In the genomic region with DNA sequence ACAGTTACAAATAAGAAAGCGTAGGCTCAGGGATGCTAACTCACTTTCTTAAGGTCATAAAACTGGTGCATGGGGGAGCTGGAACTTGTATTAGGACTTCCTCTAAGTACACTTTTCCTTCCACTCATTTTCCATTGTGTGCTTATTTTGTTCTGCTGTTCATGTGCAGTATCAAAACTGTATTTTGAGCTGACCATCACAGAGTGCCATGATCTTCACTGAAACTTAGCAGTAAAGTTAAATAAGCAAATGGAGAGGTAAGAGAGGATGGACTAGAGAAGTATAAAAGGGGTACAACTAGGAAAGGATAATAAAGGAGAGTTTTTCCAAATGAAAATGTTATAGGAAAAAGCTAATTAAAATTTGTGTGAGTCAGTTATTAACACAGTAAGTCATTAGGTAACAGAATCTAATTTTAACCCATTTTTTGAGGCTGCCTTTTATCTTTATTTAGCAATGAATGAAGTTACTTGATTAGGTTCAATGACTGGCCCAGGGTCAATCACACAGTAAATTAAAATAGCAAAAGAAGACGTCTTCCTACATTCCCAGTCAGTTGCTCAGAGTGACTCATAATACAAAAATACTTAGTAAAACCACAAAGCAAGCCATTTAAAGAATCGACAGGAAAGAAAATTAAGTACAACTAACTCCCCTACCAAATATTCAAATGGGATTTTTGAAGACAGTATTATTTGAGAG, we compare ENCODE assay signal across 11 cellular contexts.
DNase-seq lines count a peak whose midpoint lies in the region; ATAC-seq, FAIRE-seq and TF ChIP-seq lines count a peak whose summit lies in the region.
"Had no signal": no experiment of that assay in that cellular context is flagged by ENCODE, and none has a peak within 500 bp of the region (broad histone marks: within the 10 kb centered on the region; RNA-seq: fewer than 3 reads in every experiment).

No MANE protein-coding gene starts in this region.

- RAD21 ChIA-PET in GM12878 (lab: Charles Lee; ENCODE audit: unreplicated experiment), result interaction anchor here (0.5 to 1.6 kb wide), 8 partner anchors 35 to 144 kb away, joined by 3 to 4 read pairs (median 3); no protein-coding TSS in a partner anchor

- H3K9me3 ChIP-seq in GM12878 (replicated peaks; ENCODE audit: control insufficient read depth, insufficient read depth, low read length), result no peaks in the 10 kb centered on the region; the same call in 2 of the 3 replicates

- no peaks in the 10 kb centered on the region for H3K79me2 ChIP-seq in GM12878 (ENCODE audit: control insufficient read depth, insufficient read depth, low read length)

- no peak for TF ChIP-seq POLR2A in GM12878 (IDR thresholded peaks at IDR 0.05; ENCODE audit: low read depth, low read length)

- TF ChIP-seq CTCF in GM12878 (IDR thresholded peaks at IDR 0.05 in 2 of 3, conservative IDR thresholded peaks at IDR 0.05 in 1 of 3; ENCODE audit: control insufficient read depth in 2 of 3, extremely low read depth in 1 of 3, insufficient read depth in 1 of 3, low read depth in 3 of 3, low read length in 3 of 3), result no peak

- DNase-seq in NCI-H226 (peak; percentile 75), GM12878 (ENCODE audit: low read depth, low spot score) (no peak), pulmonary artery endothelial cell (ENCODE audit: low read depth, low spot score) (peak; percentile 32), NCI-H1694 (lab: John Stamatoyannopoulos, UW) (no peak), Right ventricle myocardium inferior (ENCODE audit: missing footprints) (no peak), NCI-H2081 (lab: John Stamatoyannopoulos, UW) (no peak)
- DNase-seq: aorta, immature natural killer cell had no signal

- peaks cover 8% of the 10 kb centered on the region; the same call in 1 of the 2 replicates for H3K4me1 ChIP-seq in GM12878 (ENCODE audit: control insufficient read depth, insufficient read depth, low read length)

- no peak overlapping the region for H3K4me3 ChIP-seq in GM12878
- H3K4me3 ChIP-seq: SK-N-MC had no signal

- BruUV-seq in GM12878 (replicated peaks; lab: Mats Ljungman, UMichigan), result no TSS peak

- in situ Hi-C loops in GM12878 (cut with MboI), result no loop called here

- no peak overlapping the region for H3K9ac ChIP-seq in GM12878 (ENCODE audit: control insufficient read depth, insufficient read depth, low read length)

- SMC1A ChIA-PET in GM12878 (lab: Charles Lee; ENCODE audit: uncharacterized antibody, unreplicated experiment), result interaction anchor here (0.8 to 2.5 kb wide), 13 partner anchors 9 to 108 kb away, joined by 3 to 11 read pairs (median 4); no protein-coding TSS in a partner anchor

- POLR2A ChIA-PET in GM12878 (lab: Charles Lee), result interaction anchor here (0.6 to 0.9 kb wide), 3 partner anchors 15 to 126 kb away, joined by 3 to 5 read pairs (median 4); no protein-coding TSS in a partner anchor

- FAIRE-seq in G401.6 (lab: Jason Lieb, UNC) (peak; percentile 99), GM12878 (lab: Jason Lieb, UNC) (peak; percentile 47)

- peak overlapping the region; percentile 46; the same call in 1 of the 2 replicates for H2AFZ ChIP-seq in GM12878 (ENCODE audit: control insufficient read depth, low read depth, low read length)

- CTCF ChIA-PET in GM12878 (lab: Yijun Ruan, JAX), result interaction anchor here (0.6 to 0.7 kb wide), 2 partner anchors 88 to 252 kb away, joined by 3 read pairs; no protein-coding TSS in a partner anchor

- TF ChIP-seq RAD21 in GM12878 (IDR thresholded peaks at IDR 0.05; ENCODE audit: insufficient read depth, low read depth, low read length), result no peak

- TF ChIP-seq EP300 in GM12878 (IDR thresholded peaks at IDR 0.05; ENCODE audit: borderline replicate concordance in 1 of 2, control insufficient read depth in 1 of 2, low read depth in 2 of 2, low read length in 2 of 2), result no peak

- no peak overlapping the region for H3K4me2 ChIP-seq in GM12878 (ENCODE audit: control insufficient read depth, insufficient read depth)

- intact Hi-C loops in GM12878 (cut with micrococcal nuclease; ENCODE audit: unreplicated experiment) (loop anchor here (5.0 kb wide), 1 partner anchor 67 kb away; no protein-coding TSS in a partner anchor), Right ventricle myocardium inferior (cut with DNase I) (no loop called here)

- no peak overlapping the region for H3K27ac ChIP-seq in GM12878 (ENCODE audit: control insufficient read depth, insufficient read depth)

- ATAC-seq in GM12878 (peak; percentile 51), GM19324 (IDR thresholded peaks at IDR 0.05; ENCODE audit: low FRiP score, unreplicated experiment) (no peak), Right ventricle myocardium inferior (no peak)

- H3K27me3 ChIP-seq in GM12878 (replicated peaks in 1 of 2; ENCODE audit: control insufficient read depth in 2 of 2, insufficient read depth in 2 of 2, low read length in 1 of 2), result no peaks in the 10 kb centered on the region

- H4K20me1 ChIP-seq in GM12878 (ENCODE audit: control insufficient read depth, insufficient read depth), result no peaks in the 10 kb centered on the region

- no peaks in the 10 kb centered on the region for H3K36me3 ChIP-seq in GM12878 (ENCODE audit: control insufficient read depth in 2 of 2, insufficient read depth in 2 of 2, low read length in 1 of 2)

- WGBS in GM12878 (ENCODE audit: insufficient coverage, insufficient replicate concordance, low lambda C conversion rate, missing lambda C conversion rate), result 32% methylated on average over 3 of the region's 3 CpGs

TF ChIP-seq in GM12878, 131 proteins besides CTCF, POLR2A, EP300 and RAD21:
- TF ChIP-seq IRF4 (IDR thresholded peaks at IDR 0.05; ENCODE audit: low read depth, low read length) (no peak), MEF2B (IDR thresholded peaks at IDR 0.05; ENCODE audit: partially characterized antibody, poor library complexity, severe bottlenecking) (peak; percentile 11)
TF ChIP-seq in GM12878: peak in this region for 1.

Comparison
In these comparisons a context has a peak if more than half of its experiments do, and no peak if none do; other contexts are left out.
1. DNase-seq: peak in NCI-H226 (single experiment) and pulmonary artery endothelial cell (single experiment); none in GM12878 (single experiment), NCI-H1694 (single experiment), Right ventricle myocardium inferior (single experiment) and NCI-H2081 (0 of 2).